21 cellular contexts compared by ENCODE assay signal in the genomic region with DNA sequence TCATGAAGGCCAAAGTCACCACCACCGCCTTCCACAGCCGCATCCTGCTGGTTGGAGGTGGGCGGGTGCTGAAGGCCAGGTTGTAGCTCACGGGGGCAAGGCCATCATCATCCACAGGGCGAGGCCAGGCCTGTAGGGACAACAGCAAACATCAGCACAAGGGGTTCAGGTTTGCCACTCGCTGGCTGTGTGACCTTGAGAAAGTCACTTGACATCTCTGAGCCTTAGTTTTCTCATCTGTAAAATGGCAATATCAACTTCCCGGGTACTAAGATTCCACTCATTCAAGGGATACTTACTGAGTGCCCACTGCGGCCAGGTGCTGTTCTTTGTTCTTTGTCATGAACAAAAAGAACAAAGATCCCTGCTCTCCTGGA. TPM values are rescaled to one million over a fixed set of nuclear protein-coding genes. Genes with fewer than 3 reads are reported as not detected.
DNase-seq lines count a peak whose midpoint lies in the region; ATAC-seq, FAIRE-seq and TF ChIP-seq lines count a peak whose summit lies in the region.
"Had no signal": no experiment of that assay in that cellular context is flagged by ENCODE, and none has a peak within 500 bp of the region (broad histone marks: within the 10 kb centered on the region; RNA-seq: fewer than 3 reads in every experiment).

No MANE protein-coding gene starts in this region.

- H3K27ac ChIP-seq in heart right ventricle (no peak overlapping the region), A549 (no peak overlapping the region), K562 (ENCODE audit: extremely low read depth, low read depth, low read length) (no peak overlapping the region)
- H3K27ac ChIP-seq: BLaER1, C4-2B had no signal

- H2AFZ ChIP-seq in K562 (ENCODE audit: low read depth, low read length) = no peak overlapping the region

- H3K4me1 ChIP-seq in heart right ventricle (peaks cover 4 to 53% (median 37%) of the 10 kb centered on the region in 9 donors), A549 (peaks cover 13% of the 10 kb centered on the region), K562 (replicated peaks in 1 of 2; ENCODE audit: control insufficient read depth in 2 of 2, insufficient read depth in 2 of 2, low read length in 2 of 2) (peaks cover 30 to 41% of the 10 kb centered on the region in 2 experiments)

- no peak for TF ChIP-seq RAD21 in A549 (conservative IDR thresholded peaks at IDR 0.05 in 1 of 2, IDR thresholded peaks at IDR 0.05 in 1 of 2)
- no peak for TF ChIP-seq RAD21 in K562 (CRISPR knock-in tag; conservative IDR thresholded peaks at IDR 0.05 in 1 of 2, IDR thresholded peaks at IDR 0.05 in 1 of 2)

- BruUV-seq in K562 (replicated peaks; lab: Mats Ljungman, UMichigan) = no TSS peak

- H3K36me3 ChIP-seq in heart right ventricle (peaks cover 0 to 38% (median 5%) of the 10 kb centered on the region in 9 donors), K562 (ENCODE audit: control insufficient read depth, insufficient read depth, low read length) (peaks cover 16% of the 10 kb centered on the region; the same call in 2 of the 3 replicates)

- H3K27me3 ChIP-seq in heart right ventricle (no peaks in the 10 kb centered on the region), K562 (ENCODE audit: control insufficient read depth in 2 of 2, insufficient read depth in 2 of 2, low read length in 2 of 2) (no peaks in the 10 kb centered on the region)
- H3K27me3 ChIP-seq: BLaER1 had no signal

- no peak overlapping the region for H3K4me3 ChIP-seq in heart right ventricle
- no peak overlapping the region for H3K4me3 ChIP-seq in A549
- H3K4me3 ChIP-seq in K562 = no peak overlapping the region
- H3K4me3 ChIP-seq: BLaER1 had no signal

- H3K79me2 ChIP-seq in K562 (ENCODE audit: control insufficient read depth, insufficient read depth, low read length) = peaks cover 11% of the 10 kb centered on the region

- no peaks in the 10 kb centered on the region for H3K9me3 Mint-ChIP-seq in CD14-positive monocyte
- H3K9me3 Mint-ChIP-seq: CD4-positive, alpha-beta T cell; CD8-positive, alpha-beta memory T cell had no signal

- H3K9me3 ChIP-seq in heart right ventricle (no peaks in the 10 kb centered on the region), A549 (no peaks in the 10 kb centered on the region), K562 (replicated peaks; ENCODE audit: control insufficient read depth, insufficient read depth, low read depth, low read length) (no peaks in the 10 kb centered on the region)
- H3K9me3 ChIP-seq: BLaER1 had no signal

- TF ChIP-seq POLR2A in A549 (IDR thresholded peaks at IDR 0.05; ENCODE audit: low read length) (no peak), K562 (conservative IDR thresholded peaks at IDR 0.05) (no peak)

- POLR2A ChIA-PET in A549 (lab: Yijun Ruan, JAX) = no interaction called here
- POLR2A ChIA-PET in K562 (lab: Yijun Ruan, JAX) = interaction anchor here (0.8 kb wide), 1 partner anchor 100 kb away, joined by 4 read pairs; no protein-coding TSS in a partner anchor

- peak overlapping the region in 1 of 2 donors; percentile 16 for H3K4me3 Mint-ChIP-seq in CD14-positive monocyte
- H3K4me3 Mint-ChIP-seq: B cell; CD4-positive, alpha-beta T cell; CD8-positive, alpha-beta memory T cell had no signal

- intact Hi-C loops in Right ventricle myocardium superior (cut with DNase I) = no loop called here
- intact Hi-C loops in heart right ventricle (cut with DNase I) = no loop called here
- intact Hi-C loops in K562 (cut with micrococcal nuclease) = loop anchor here (5.0 kb wide), 1 partner anchor 272 kb away; a partner anchor contains a TSS
- intact Hi-C loops in CD14-positive monocyte (cut with micrococcal nuclease) = no loop called here

- 97% methylated on average over 8 of the region's 8 CpGs for WGBS in heart right ventricle, 2 donors
- WGBS in A549 (ENCODE audit: missing lambda C conversion rate) = 88% methylated on average over 7 of the region's 8 CpGs
- 88% methylated on average over 8 of the region's 8 CpGs for WGBS in K562 (ENCODE audit: insufficient coverage, low coverage, missing lambda C conversion rate)

- DNase-seq in Right ventricle myocardium superior = peak; percentile 31
- DNase-seq in heart right ventricle = no peak
- no peak for DNase-seq in A549 (ENCODE audit: low read depth in 1 of 2, low spot score in 1 of 2)
- DNase-seq in K562 (ENCODE audit: extremely low read depth in 1 of 4, low spot score in 3 of 4) = no peak
- DNase-seq in stimulated activated naive CD8-positive, alpha-beta T cell treated with anti-CD3 and anti-CD28 coated beads, Interleukin-15, Interleukin-2, amounts not matched to agents 100 U/mL and 50 U/mL, for 24 hours = no peak
- no peak for DNase-seq in CD14-positive monocyte (ENCODE audit: low spot score)
- DNase-seq: CD4-positive, alpha-beta T cell; CD8-positive, alpha-beta memory T cell; DMS 273 treated with DMSO at 0.1 percent for 48 hours; DMS79; GF-D8; GOT3; H7; HCEC 1CT had no signal

- no peaks in the 10 kb centered on the region for H3K36me3 Mint-ChIP-seq in CD14-positive monocyte

- H4K20me1 ChIP-seq in K562 (replicated peaks; ENCODE audit: control insufficient read depth, insufficient read depth, low read length) = peaks cover 5% of the 10 kb centered on the region; the same call in 1 of the 2 replicates

- TF ChIP-seq EP300 in A549 (IDR thresholded peaks at IDR 0.05) = no peak
- TF ChIP-seq EP300 in K562 (IDR thresholded peaks at IDR 0.05; ENCODE audit: low read length) = no peak

- H3K27ac Mint-ChIP-seq in CD14-positive monocyte = no peak overlapping the region
- H3K27ac Mint-ChIP-seq: B cell; CD4-positive, alpha-beta T cell; CD8-positive, alpha-beta memory T cell had no signal

- TF ChIP-seq CTCF in heart right ventricle (IDR thresholded peaks at IDR 0.05) = no peak
- no peak for TF ChIP-seq CTCF in A549 (IDR thresholded peaks at IDR 0.05)
- no peak for TF ChIP-seq CTCF in K562 (IDR thresholded peaks at IDR 0.05 in 2 of 3, conservative IDR thresholded peaks at IDR 0.05 in 1 of 3; ENCODE audit: insufficient read depth in 2 of 3, low read depth in 1 of 3, low read length in 3 of 3)
- no peak for TF ChIP-seq CTCF in CD14-positive monocyte (IDR thresholded peaks at IDR 0.05)

- no peaks in the 10 kb centered on the region for H3K4me1 Mint-ChIP-seq in CD14-positive monocyte
- H3K4me1 Mint-ChIP-seq: B cell had no signal

- peaks cover 10% of the 10 kb centered on the region for H3K9me1 ChIP-seq in K562 (ENCODE audit: control insufficient read depth, insufficient read depth, low read length)

- no peak for ATAC-seq in Right ventricle myocardium superior (ENCODE audit: poor library complexity)
- ATAC-seq in heart right ventricle = no peak
- no peak for ATAC-seq in A549
- no peak for ATAC-seq in K562
- no peak for ATAC-seq in stimulated activated naive CD8-positive, alpha-beta T cell treated with anti-CD3 and anti-CD28 coated beads, Interleukin-15, Interleukin-2, amounts not matched to agents 100 U/mL and 50 U/mL, for 24 hours
- no peak for ATAC-seq in GM21717 (IDR thresholded peaks at IDR 0.05; ENCODE audit: unreplicated experiment)

- in situ Hi-C loops in K562 (cut with MboI) = no loop called here

- no peak for FAIRE-seq in A549 (lab: Jason Lieb, UNC)
- no peak for FAIRE-seq in K562 (lab: Jason Lieb, UNC)
- FAIRE-seq: D721Med, GM12891, GM18507 had no signal

- peaks cover 0 to 5% (median 3%) of the 10 kb centered on the region in 3 donors for H3K27me3 Mint-ChIP-seq in CD14-positive monocyte (ENCODE audit: low read depth in 3 of 3)
- H3K27me3 Mint-ChIP-seq: B cell; CD4-positive, alpha-beta T cell; CD8-positive, alpha-beta memory T cell had no signal

- no peak overlapping the region for H3K9ac ChIP-seq in K562 (ENCODE audit: insufficient read depth in 1 of 2, low read depth in 2 of 2, low read length in 2 of 2)
- H3K9ac ChIP-seq: BLaER1 had no signal

- H3K4me2 ChIP-seq in A549 = no peak overlapping the region
- no peak overlapping the region for H3K4me2 ChIP-seq in K562 (ENCODE audit: insufficient read depth, low read length)
- H3K4me2 ChIP-seq: BLaER1 had no signal

- CTCF ChIA-PET in A549 (lab: Yijun Ruan, JAX) (interaction anchor here (1.3 kb wide), 1 partner anchor 101 kb away, joined by 4 read pairs; no protein-coding TSS in a partner anchor), K562 (lab: Yijun Ruan, JAX; ENCODE audit: low intra/inter-chr PET ratio) (no interaction called here)

RNA-seq across cellular contexts. Expression of a gene that starts 6.1 kb away (rescaled TPM):
- total RNA-seq in Right ventricle myocardium superior (3.9 TPM), heart right ventricle (1 to 10 TPM; 2.7 to 5.8 (median 4.5) TPM), K562 (2014; rRNA removed) (9.6 and 10.5 TPM in 2 replicates), K562 (2014; rRNA removed; fragmentation: Illumina TruSeq; extraction: Trizol) (3.9 and 4.3 TPM in 2 replicates), K562 (2015; rRNA removed; fragmentation: Illumina TruSeq; extraction: Trizol) (6.2 and 6.5 TPM in 2 replicates), K562 (2021) (12.0 and 12.6 TPM in 2 replicates)
- polyA plus RNA-seq in heart right ventricle (1 to 10 TPM; 1.9 to 6.0 TPM), A549 (2011; rRNA removed) (2.7 and 3.1 TPM in 2 replicates), A549 (2017; fragmentation: RNase III; extraction: RNeasy Plus Mini Kit Qiagen cat#74134 plus additional on column Dnase treatment) (4.8 to 5.8 TPM (median 5.0 TPM) in 3 replicates), K562 (2011; rRNA removed) (6.3 and 6.5 TPM in 2 replicates), K562 (2014; fragmentation: Illumina TruSeq; extraction: Trizol) (4.2 and 5.7 TPM in 2 replicates), K562 (2014; fragmentation: Nextera tagmentation; extraction: Ambion mirVana) (under 1 TPM; 0.20 to 0.31 TPM), K562 (2014; rRNA removed) (7.6 and 7.9 TPM in 2 replicates), CD14-positive monocyte (under 1 TPM; 0.14 to 0.22 TPM)
- polyA plus RNA-seq in A549 (2012; cell fraction: cytosol; rRNA removed) = 4.5 and 6.7 TPM in 2 replicates
- polyA plus RNA-seq in A549 (2012; cell fraction: nucleus; rRNA removed) = 13.3 and 15.2 TPM in 2 replicates
- polyA minus RNA-seq in A549 (2011; rRNA and poly(A)+ RNA removed) = 10.3 and 10.5 TPM in 2 replicates
- total RNA-seq in K562 (2011; cell fraction: chromatin; rRNA removed; ENCODE audit: low replicate concordance) = 28.0 and 68.9 TPM in 2 replicates
- 41.1 and 52.0 TPM in 2 replicates for total RNA-seq in K562 (2011; cell fraction: nucleolus; rRNA removed)
- 34.1 and 35.2 TPM in 2 replicates for total RNA-seq in K562 (2011; cell fraction: nucleoplasm; rRNA removed)
- polyA plus RNA-seq in K562 (2011; cell fraction: cytosol; rRNA removed) = 5.8 and 12.1 TPM in 2 replicates
- polyA plus RNA-seq in K562 (2011; cell fraction: nucleus; rRNA removed) = 10.8 and 22.9 TPM in 2 replicates
- 5.0 and 6.9 TPM in 2 replicates for polyA plus RNA-seq in K562 (2012)
- 8.5 and 9.6 TPM in 2 replicates for polyA minus RNA-seq in K562 (2011; rRNA and poly(A)+ RNA removed)
- 6.6 and 9.7 TPM in 2 replicates for polyA minus RNA-seq in K562 (2011; cell fraction: cytosol; rRNA and poly(A)+ RNA removed)
- 13.3 and 14.7 TPM in 2 replicates for polyA minus RNA-seq in K562 (2011; cell fraction: nucleus; rRNA and poly(A)+ RNA removed)

RNA-seq across cellular contexts. Expression of a gene that starts 14.9 kb away (rescaled TPM):
- total RNA-seq in Right ventricle myocardium superior = 14.2 TPM
- 10 to 100 TPM; 10.6 to 17.1 (median 12.0) TPM for total RNA-seq in heart right ventricle
- 10 to 100 TPM; 12.0 to 15.9 TPM for polyA plus RNA-seq in heart right ventricle
- 11.0 and 11.8 TPM in 2 replicates for polyA plus RNA-seq in A549 (2011; rRNA removed)
- polyA plus RNA-seq in A549 (2012; cell fraction: cytosol; rRNA removed) = 26.7 and 34.0 TPM in 2 replicates
- 88.1 and 96.6 TPM in 2 replicates for polyA plus RNA-seq in A549 (2012; cell fraction: nucleus; rRNA removed)
- 15.7 to 18.2 TPM (median 17.5 TPM) in 3 replicates for polyA plus RNA-seq in A549 (2017; fragmentation: RNase III; extraction: RNeasy Plus Mini Kit Qiagen cat#74134 plus additional on column Dnase treatment)
- 17.6 and 21.3 TPM in 2 replicates for polyA minus RNA-seq in A549 (2011; rRNA and poly(A)+ RNA removed)
- 71.5 and 173 TPM in 2 replicates for total RNA-seq in K562 (2011; cell fraction: chromatin; rRNA removed; ENCODE audit: low replicate concordance)
- 98.1 and 99.0 TPM in 2 replicates for total RNA-seq in K562 (2011; cell fraction: nucleolus; rRNA removed)
- total RNA-seq in K562 (2011; cell fraction: nucleoplasm; rRNA removed) = 61.3 and 107 TPM in 2 replicates
- total RNA-seq in K562 (2014; rRNA removed) = 39.0 and 40.3 TPM in 2 replicates
- total RNA-seq in K562 (2014; rRNA removed; fragmentation: Illumina TruSeq; extraction: Trizol) = 5.9 and 6.4 TPM in 2 replicates
- 18.5 and 21.4 TPM in 2 replicates for total RNA-seq in K562 (2015; rRNA removed; fragmentation: Illumina TruSeq; extraction: Trizol)
- 51.7 and 63.0 TPM in 2 replicates for total RNA-seq in K562 (2021)
- polyA plus RNA-seq in K562 (2011; rRNA removed) = 27.6 and 38.3 TPM in 2 replicates
- polyA plus RNA-seq in K562 (2011; cell fraction: cytosol; rRNA removed) = 40.5 and 99.8 TPM in 2 replicates
- polyA plus RNA-seq in K562 (2011; cell fraction: nucleus; rRNA removed) = 261 and 270 TPM in 2 replicates
- polyA plus RNA-seq in K562 (2012) = 24.6 and 74.9 TPM in 2 replicates
- 13.5 and 29.6 TPM in 2 replicates for polyA plus RNA-seq in K562 (2014; fragmentation: Illumina TruSeq; extraction: Trizol)
- 1 to 10 TPM; 1.4 to 3.8 TPM for polyA plus RNA-seq in K562 (2014; fragmentation: Nextera tagmentation; extraction: Ambion mirVana)
- polyA plus RNA-seq in K562 (2014; rRNA removed) = 86.0 and 111 TPM in 2 replicates
- 15.9 and 19.8 TPM in 2 replicates for polyA minus RNA-seq in K562 (2011; rRNA and poly(A)+ RNA removed)
- 16.9 and 19.2 TPM in 2 replicates for polyA minus RNA-seq in K562 (2011; cell fraction: cytosol; rRNA and poly(A)+ RNA removed)
- 54.3 and 67.5 TPM in 2 replicates for polyA minus RNA-seq in K562 (2011; cell fraction: nucleus; rRNA and poly(A)+ RNA removed)
- 10 to 100 TPM; 13.0 to 13.6 TPM for polyA plus RNA-seq in CD14-positive monocyte

RNA-seq across cellular contexts. Expression of a gene that starts 20.3 kb away (rescaled TPM):
- total RNA-seq in Right ventricle myocardium superior (162 TPM), heart right ventricle (100 to 1,000 TPM; 125 to 161 (median 137) TPM), K562 (2014; rRNA removed) (224 and 280 TPM in 2 replicates), K562 (2014; rRNA removed; fragmentation: Illumina TruSeq; extraction: Trizol) (78.1 and 91.2 TPM in 2 replicates), K562 (2015; rRNA removed; fragmentation: Illumina TruSeq; extraction: Trizol) (171 and 180 TPM in 2 replicates), K562 (2021) (164 and 167 TPM in 2 replicates)
- polyA plus RNA-seq in heart right ventricle (100 to 1,000 TPM; 226 to 319 TPM), A549 (2011; rRNA removed) (152 and 209 TPM in 2 replicates), A549 (2017; fragmentation: RNase III; extraction: RNeasy Plus Mini Kit Qiagen cat#74134 plus additional on column Dnase treatment) (196 to 211 TPM (median 208 TPM) in 3 replicates), K562 (2011; rRNA removed) (128 and 132 TPM in 2 replicates), K562 (2014; fragmentation: Illumina TruSeq; extraction: Trizol) (151 and 170 TPM in 2 replicates), K562 (2014; fragmentation: Nextera tagmentation; extraction: Ambion mirVana) (1 to 10 TPM; 2.4 to 4.8 TPM), K562 (2014; rRNA removed) (242 and 255 TPM in 2 replicates), CD14-positive monocyte (100 to 1,000 TPM; 152 to 167 TPM)
- polyA plus RNA-seq in A549 (2012; cell fraction: cytosol; rRNA removed) = 289 and 369 TPM in 2 replicates
- 208 and 222 TPM in 2 replicates for polyA plus RNA-seq in A549 (2012; cell fraction: nucleus; rRNA removed)
- 39.6 and 41.8 TPM in 2 replicates for polyA minus RNA-seq in A549 (2011; rRNA and poly(A)+ RNA removed)
- total RNA-seq in K562 (2011; cell fraction: chromatin; rRNA removed; ENCODE audit: low replicate concordance) = 69.3 and 160 TPM in 2 replicates
- total RNA-seq in K562 (2011; cell fraction: nucleolus; rRNA removed) = 133 and 147 TPM in 2 replicates
- 86.5 and 106 TPM in 2 replicates for total RNA-seq in K562 (2011; cell fraction: nucleoplasm; rRNA removed)
- polyA plus RNA-seq in K562 (2011; cell fraction: cytosol; rRNA removed) = 110 and 136 TPM in 2 replicates
- 328 and 373 TPM in 2 replicates for polyA plus RNA-seq in K562 (2011; cell fraction: nucleus; rRNA removed)
- 163 and 245 TPM in 2 replicates for polyA plus RNA-seq in K562 (2012)
- 33.8 and 41.5 TPM in 2 replicates for polyA minus RNA-seq in K562 (2011; rRNA and poly(A)+ RNA removed)
- 34.7 and 36.8 TPM in 2 replicates for polyA minus RNA-seq in K562 (2011; cell fraction: cytosol; rRNA and poly(A)+ RNA removed)
- polyA minus RNA-seq in K562 (2011; cell fraction: nucleus; rRNA and poly(A)+ RNA removed) = 21.8 and 31.0 TPM in 2 replicates
